Comparison of ENCODE assay signal across 10 cellular contexts in the genomic region with DNA sequence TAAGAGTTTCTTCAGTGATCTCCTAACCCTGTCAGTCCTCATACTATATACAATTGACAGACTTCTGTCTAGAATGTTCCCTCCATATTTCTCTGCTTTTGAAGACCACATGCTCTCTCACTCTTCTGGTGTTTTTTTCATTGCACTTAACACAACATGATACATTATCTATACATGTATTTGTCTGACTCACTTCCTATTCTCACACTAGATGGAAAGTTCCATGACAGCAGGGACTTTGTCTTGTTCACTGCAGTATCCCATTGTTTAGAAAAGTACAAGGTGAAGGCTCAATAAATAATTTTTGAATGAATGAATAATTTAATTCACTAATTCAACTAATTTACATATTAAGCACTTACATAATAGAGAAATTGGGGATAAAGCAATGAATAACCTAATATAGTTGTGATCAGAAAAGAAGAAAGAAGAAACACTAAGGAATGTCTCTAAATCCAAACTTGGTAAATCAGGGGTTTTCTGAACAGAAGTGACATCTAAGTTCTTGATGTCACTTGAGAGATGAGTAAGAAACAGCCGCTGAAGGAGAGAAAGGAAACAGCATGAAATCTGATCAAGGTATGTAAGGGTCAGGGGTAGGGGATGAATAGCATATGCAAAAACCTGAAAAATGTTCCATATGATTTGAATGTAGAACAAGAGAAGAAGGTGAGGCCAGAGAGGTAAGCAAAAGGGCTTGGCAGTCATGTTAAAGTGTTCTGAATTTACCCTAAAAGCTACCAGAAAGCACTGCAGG.
DNase-seq lines count a peak whose midpoint lies in the region; ATAC-seq and TF ChIP-seq lines count a peak whose summit lies in the region.
"Had no signal": no experiment of that assay in that cellular context is flagged by ENCODE, and none has a peak within 500 bp of the region (broad histone marks: within the 10 kb centered on the region; RNA-seq: fewer than 3 reads in every experiment).

No MANE protein-coding gene starts in this region.

- H3K4me3 ChIP-seq in choroid plexus epithelial cell (ENCODE audit: low read depth, low read length) (no peak overlapping the region), coronary artery (no peak overlapping the region)
- H3K4me3 ChIP-seq: spleen had no signal

- in situ Hi-C loops in GM13977 (cut with MboI; ENCODE audit: low pct_unique_long_range_greater_than_20kb, low sequenced_read_pairs, unreplicated experiment) = no loop called here

- no peak overlapping the region for H3K27ac ChIP-seq in coronary artery
- H3K27ac ChIP-seq: spleen had no signal

- peak; percentile 25 for DNase-seq in GM13977 (ENCODE audit: low spot score)
- peak; percentile 41 for DNase-seq in choroid plexus epithelial cell (ENCODE audit: low read depth)
- no peak for DNase-seq in coronary artery (ENCODE audit: low spot score)
- DNase-seq in NCI-H1092 (lab: John Stamatoyannopoulos, UW) = no peak
- DNase-seq in NCI-H69 (lab: John Stamatoyannopoulos, UW) = no peak
- DNase-seq: head of caudate nucleus, spleen had no signal

- ATAC-seq in GM19395 (IDR thresholded peaks at IDR 0.05; ENCODE audit: unreplicated experiment) (peak; percentile 67), HG03097 (IDR thresholded peaks at IDR 0.05; ENCODE audit: low FRiP score, unreplicated experiment) (peak; percentile 65), HG03571 (IDR thresholded peaks at IDR 0.05; ENCODE audit: unreplicated experiment) (no peak)

- no peak for TF ChIP-seq CTCF in GM13977 (IDR thresholded peaks at IDR 0.05; ENCODE audit: extremely low read depth, insufficient read depth, missing control alignments)
- no peak for TF ChIP-seq CTCF in choroid plexus epithelial cell (conservative IDR thresholded peaks at IDR 0.05; ENCODE audit: low read depth, low read length)
- no peak for TF ChIP-seq CTCF in coronary artery (IDR thresholded peaks at IDR 0.05)

Comparison
In these comparisons a context has a peak if more than half of its experiments do, and no peak if none do; other contexts are left out.
1. DNase-seq: peak in GM13977 (single experiment) and choroid plexus epithelial cell (single experiment); none in coronary artery (single experiment), NCI-H1092 (single experiment) and NCI-H69 (single experiment).